ENCODE assay signal across 1 cellular context in genomic region chr10:77422491-77423338, GRCh38.
TF ChIP-seq lines count a peak whose summit lies in the region.

No MANE protein-coding gene starts in this region.

TF ChIP-seq in IMR-90, 13 proteins besides CTCF, POLR2A, EP300 and RAD21 (continued from another document):
- TF ChIP-seq ELK1 (IDR thresholded peaks at IDR 0.05; ENCODE audit: borderline replicate concordance, low read depth, low read length) = no peak
- TF ChIP-seq, protein P1, sequence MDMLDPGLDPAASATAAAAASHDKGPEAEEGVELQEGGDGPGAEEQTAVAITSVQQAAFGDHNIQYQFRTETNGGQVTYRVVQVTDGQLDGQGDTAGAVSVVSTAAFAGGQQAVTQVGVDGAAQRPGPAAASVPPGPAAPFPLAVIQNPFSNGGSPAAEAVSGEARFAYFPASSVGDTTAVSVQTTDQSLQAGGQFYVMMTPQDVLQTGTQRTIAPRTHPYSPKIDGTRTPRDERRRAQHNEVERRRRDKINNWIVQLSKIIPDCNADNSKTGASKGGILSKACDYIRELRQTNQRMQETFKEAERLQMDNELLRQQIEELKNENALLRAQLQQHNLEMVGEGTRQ (IDR thresholded peaks at IDR 0.05; ENCODE audit: low read depth, low read length) = no peak
- no peak for TF ChIP-seq BHLHE40 (IDR thresholded peaks at IDR 0.05; ENCODE audit: low read depth, low read length)
- no peak for TF ChIP-seq MAFK (IDR thresholded peaks at IDR 0.05; ENCODE audit: low read depth, low read length)
- no peak for TF ChIP-seq RCOR1 (IDR thresholded peaks at IDR 0.05; ENCODE audit: insufficient replicate concordance, low read length)
